ENCODE assay signal across 26 cellular contexts in genomic region chr20:47088339-47088738, GRCh38.
"Had no signal": no experiment of that assay in that cellular context is flagged by ENCODE, and none has a peak within 500 bp of the region (broad histone marks: within the 10 kb centered on the region; RNA-seq: fewer than 3 reads in every experiment).

No MANE protein-coding gene starts in this region.

- H3K4me1 Mint-ChIP-seq: activated CD4-positive, alpha-beta T cell treated with anti-CD3 and anti-CD28 coated beads, Interleukin-2, amount 10 ng/mL, durations not matched to agents 7 days and 5 days; activated T-helper 17 cell treated with anti-CD3 and anti-CD28 coated beads, Interleukin-2, amount 50 U/mL, for 72 hours had no signal

- H3K9ac ChIP-seq: KMS-11 had no signal

- H3K27ac Mint-ChIP-seq: activated CD4-positive, alpha-beta memory T cell treated with anti-CD3 and anti-CD28 coated beads for 36 hours; activated CD4-positive, alpha-beta T cell treated with anti-CD3 and anti-CD28 coated beads, Interleukin-2, amount 10 ng/mL, durations not matched to agents 7 days and 5 days; activated naive CD4-positive, alpha-beta T cell treated with anti-CD3 and anti-CD28 coated beads for 36 hours; activated naive CD8-positive, alpha-beta T cell; activated T-helper 17 cell treated with anti-CD3 and anti-CD28 coated beads, Interleukin-2, amount 50 U/mL, for 72 hours had no signal

- H3K4me3 Mint-ChIP-seq: activated CD4-positive, alpha-beta memory T cell treated with anti-CD3 and anti-CD28 coated beads for 36 hours; activated CD4-positive, alpha-beta T cell treated with anti-CD3 and anti-CD28 coated beads, Interleukin-2, amount 10 ng/mL, durations not matched to agents 7 days and 5 days; activated naive CD4-positive, alpha-beta T cell treated with anti-CD3 and anti-CD28 coated beads for 36 hours; activated naive CD8-positive, alpha-beta T cell; activated T-helper 17 cell treated with anti-CD3 and anti-CD28 coated beads, Interleukin-2, amount 50 U/mL, for 72 hours had no signal

- H3K4me3 ChIP-seq: cardiac muscle cell, Peyer's patch, SK-N-MC had no signal

- H3K27ac ChIP-seq: brain microvascular endothelial cell, cardiac muscle cell, KMS-11, Peyer's patch, SK-N-MC, VCaP had no signal

- DNase-seq: activated CD4-positive, alpha-beta memory T cell treated with anti-CD3 and anti-CD28 coated beads for 36 hours; activated CD4-positive, alpha-beta T cell treated with anti-CD3 and anti-CD28 coated beads, Interleukin-2, amount 10 ng/mL, durations not matched to agents 7 days and 5 days; activated CD4-positive, CD25-positive, alpha-beta regulatory T cell; activated gamma-delta T cell; activated naive CD4-positive, alpha-beta T cell treated with anti-CD3 and anti-CD28 coated beads for 36 hours; activated T-cell treated with anti-CD3 and anti-CD28 coated beads for 4 hours; activated T-cell treated with anti-CD3 and anti-CD28 coated beads, Interleukin-2, amount 50 U/mL, for 48 hours; brain microvascular endothelial cell; MV-4-11; NCI-H1092 treated with DMSO at 0.1 percent for 48 hours; NCI-H1417 treated with DMSO at 0.1 percent for 48 hours; NCI-H1694; NCI-H2029; NCI-H2107; NCI-H345; NCI-H510A; NCI-H526 treated with DMSO at 0.1 percent for 48 hours; OCI-M1; Peyer's patch; T-helper 1 cell had no signal

- H3K36me3 ChIP-seq: brain microvascular endothelial cell, cardiac muscle cell, Peyer's patch had no signal

- ATAC-seq: activated T-helper 17 cell treated with anti-CD3 and anti-CD28 coated beads, Interleukin-2, amount 50 U/mL, for 72 hours had no signal

- H3K9me3 Mint-ChIP-seq: activated CD4-positive, alpha-beta memory T cell treated with anti-CD3 and anti-CD28 coated beads for 36 hours; activated CD4-positive, alpha-beta T cell treated with anti-CD3 and anti-CD28 coated beads, Interleukin-2, amount 10 ng/mL, durations not matched to agents 7 days and 5 days; activated naive CD4-positive, alpha-beta T cell treated with anti-CD3 and anti-CD28 coated beads for 36 hours; activated T-helper 17 cell treated with anti-CD3 and anti-CD28 coated beads, Interleukin-2, amount 50 U/mL, for 72 hours had no signal

- H3K4me2 ChIP-seq: KMS-11 had no signal

- H3K36me3 Mint-ChIP-seq: activated CD4-positive, alpha-beta memory T cell treated with anti-CD3 and anti-CD28 coated beads for 36 hours; activated naive CD8-positive, alpha-beta T cell had no signal

- H3K4me1 ChIP-seq: Peyer's patch had no signal

- H3K9me3 ChIP-seq: Peyer's patch had no signal

- H3K27me3 ChIP-seq: brain microvascular endothelial cell, cardiac muscle cell, Peyer's patch had no signal
